Comparison of ENCODE assay signal across 9 cellular contexts in the genomic region with DNA sequence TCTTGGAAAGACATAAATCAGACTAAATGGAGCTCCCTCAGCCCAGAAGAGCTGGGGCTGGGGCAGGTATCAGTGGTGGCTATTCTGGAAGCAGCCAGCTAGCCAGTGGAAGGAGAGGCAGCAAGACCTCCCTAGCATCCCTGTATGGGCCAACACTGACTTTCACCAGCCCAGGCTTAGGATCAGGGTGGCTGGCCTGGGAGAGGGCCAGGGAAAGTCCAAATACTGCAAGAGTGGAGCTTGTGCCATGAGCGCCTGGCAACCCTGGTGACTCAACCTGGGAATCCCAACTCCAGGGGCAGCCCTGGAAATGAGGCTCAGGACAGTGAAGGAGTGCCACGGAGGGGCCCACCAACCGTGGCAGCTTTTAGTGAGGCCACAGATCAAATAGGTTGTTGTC. TPM values are rescaled to one million over a fixed set of nuclear protein-coding genes. Genes with fewer than 3 reads are reported as not detected.
DNase-seq lines count a peak whose midpoint lies in the region; ATAC-seq and TF ChIP-seq lines count a peak whose summit lies in the region.
"Had no signal": no experiment of that assay in that cellular context is flagged by ENCODE, and none has a peak within 500 bp of the region (broad histone marks: within the 10 kb centered on the region; RNA-seq: fewer than 3 reads in every experiment).

No MANE protein-coding gene starts in this region.

- no peak for TF ChIP-seq CTCF in neural crest cell (conservative IDR thresholded peaks at IDR 0.05)

- peaks cover 45 to 91% (median 84%) of the 10 kb centered on the region in 10 experiments for H3K4me1 ChIP-seq in BLaER1 treated with 17β-estradiol and CSF1 and Interleukin-3, amounts not matched to agents 10 nM and 100 nM

- peak overlapping the region in 2 of 11 experiments; percentile 0 to 9; a peak in 3 of 22 replicates for H3K9ac ChIP-seq in BLaER1 treated with 17β-estradiol and CSF1 and Interleukin-3, amounts not matched to agents 10 nM and 100 nM

- peaks cover 14% of the 10 kb centered on the region for H3K4me1 Mint-ChIP-seq in neural crest cell

- no peaks in the 10 kb centered on the region for H3K9me3 ChIP-seq in BLaER1 treated with 17β-estradiol and CSF1 and Interleukin-3, amounts not matched to agents 10 nM and 100 nM (replicated peaks in 1 of 11)
- no peaks in the 10 kb centered on the region for H3K9me3 ChIP-seq in MG63

- H4K20me1 ChIP-seq in BLaER1 treated with 17β-estradiol and CSF1 and Interleukin-3, amounts not matched to agents 10 nM and 100 nM, result no peaks in the 10 kb centered on the region

- peak overlapping the region in 9 of 11 experiments; percentile 14 to 89 (median 85); a peak in 13 of 22 replicates for H3K27ac ChIP-seq in BLaER1 treated with 17β-estradiol and CSF1 and Interleukin-3, amounts not matched to agents 10 nM and 100 nM

- ATAC-seq in HG03280 (IDR thresholded peaks at IDR 0.05; ENCODE audit: unreplicated experiment) (no peak), HG02884 (IDR thresholded peaks at IDR 0.05; ENCODE audit: unreplicated experiment) (no peak), HG03108 (IDR thresholded peaks at IDR 0.05; ENCODE audit: unreplicated experiment) (no peak)

- no peaks in the 10 kb centered on the region for H3K27me3 ChIP-seq in BLaER1 treated with 17β-estradiol and CSF1 and Interleukin-3, amounts not matched to agents 10 nM and 100 nM
- H3K27me3 ChIP-seq in MG63, result no peaks in the 10 kb centered on the region

- no peaks in the 10 kb centered on the region for H3K36me3 ChIP-seq in BLaER1 treated with 17β-estradiol and CSF1 and Interleukin-3, amounts not matched to agents 10 nM and 100 nM
- H3K36me3 ChIP-seq in MG63, result no peaks in the 10 kb centered on the region

- no peaks in the 10 kb centered on the region for H3K9me3 Mint-ChIP-seq in neural crest cell

- H3K4me3 Mint-ChIP-seq in neural crest cell, result peak overlapping the region; percentile 83

- H3K36me3 Mint-ChIP-seq in neural crest cell (ENCODE audit: low read depth), result no peaks in the 10 kb centered on the region

- DNase-seq in MG63, result peak; percentile 97
- DNase-seq in ecto neural progenitor cell (ENCODE audit: low spot score), result peak; percentile 35
- no peak for DNase-seq in neural crest cell (ENCODE audit: low read depth, low spot score)
- no peak for DNase-seq in GM19238 (ENCODE audit: insufficient read length, low spot score)

- no peak overlapping the region for H3K27ac Mint-ChIP-seq in neural crest cell (ENCODE audit: unreplicated experiment)

- H3K4me3 ChIP-seq in BLaER1 treated with 17β-estradiol and CSF1 and Interleukin-3, amounts not matched to agents 10 nM and 100 nM, result no peak overlapping the region
- no peak overlapping the region for H3K4me3 ChIP-seq in MG63

- H3K27me3 Mint-ChIP-seq in neural crest cell (ENCODE audit: low read depth), result peaks cover 23% of the 10 kb centered on the region

- H3K4me2 ChIP-seq in BLaER1 treated with 17β-estradiol and CSF1 and Interleukin-3, amounts not matched to agents 10 nM and 100 nM, result peak overlapping the region in 9 of 11 experiments; percentile 79 to 97 (median 91); a peak in 17 of 22 replicates

RNA-seq across cellular contexts. Expression of a gene that starts 7.6 kb away (rescaled TPM):
- 14.2 and 34.7 TPM in 2 replicates for total RNA-seq in MG63 (2014; rRNA removed; shearing (Covaris generic); ENCODE audit: low replicate concordance)
- 4.5 and 4.7 TPM in 2 replicates for total RNA-seq in neural crest cell

RNA-seq across cellular contexts. Expression of a gene that starts 45.2 kb away (rescaled TPM):
- not detected in 2 replicates for total RNA-seq in MG63 (2014; rRNA removed; shearing (Covaris generic); ENCODE audit: low replicate concordance)
- not detected in 2 replicates for total RNA-seq in neural crest cell
- total RNA-seq: kidney epithelial cell had no signal

RNA-seq across cellular contexts. Expression of a gene that starts 58.6 kb away (rescaled TPM):
- 35.7 and 47.7 TPM in 2 replicates for total RNA-seq in MG63 (2014; rRNA removed; shearing (Covaris generic); ENCODE audit: low replicate concordance)
- total RNA-seq in neural crest cell, result 35.2 and 37.1 TPM in 2 replicates

Comparison
In these comparisons a context has a peak if more than half of its experiments do, and no peak if none do; other contexts are left out.
1. DNase-seq: peak in MG63 (single experiment) and ecto neural progenitor cell (single experiment); none in neural crest cell (single experiment) and GM19238 (single experiment).